1 cellular context compared by ENCODE assay signal in the genomic region with DNA sequence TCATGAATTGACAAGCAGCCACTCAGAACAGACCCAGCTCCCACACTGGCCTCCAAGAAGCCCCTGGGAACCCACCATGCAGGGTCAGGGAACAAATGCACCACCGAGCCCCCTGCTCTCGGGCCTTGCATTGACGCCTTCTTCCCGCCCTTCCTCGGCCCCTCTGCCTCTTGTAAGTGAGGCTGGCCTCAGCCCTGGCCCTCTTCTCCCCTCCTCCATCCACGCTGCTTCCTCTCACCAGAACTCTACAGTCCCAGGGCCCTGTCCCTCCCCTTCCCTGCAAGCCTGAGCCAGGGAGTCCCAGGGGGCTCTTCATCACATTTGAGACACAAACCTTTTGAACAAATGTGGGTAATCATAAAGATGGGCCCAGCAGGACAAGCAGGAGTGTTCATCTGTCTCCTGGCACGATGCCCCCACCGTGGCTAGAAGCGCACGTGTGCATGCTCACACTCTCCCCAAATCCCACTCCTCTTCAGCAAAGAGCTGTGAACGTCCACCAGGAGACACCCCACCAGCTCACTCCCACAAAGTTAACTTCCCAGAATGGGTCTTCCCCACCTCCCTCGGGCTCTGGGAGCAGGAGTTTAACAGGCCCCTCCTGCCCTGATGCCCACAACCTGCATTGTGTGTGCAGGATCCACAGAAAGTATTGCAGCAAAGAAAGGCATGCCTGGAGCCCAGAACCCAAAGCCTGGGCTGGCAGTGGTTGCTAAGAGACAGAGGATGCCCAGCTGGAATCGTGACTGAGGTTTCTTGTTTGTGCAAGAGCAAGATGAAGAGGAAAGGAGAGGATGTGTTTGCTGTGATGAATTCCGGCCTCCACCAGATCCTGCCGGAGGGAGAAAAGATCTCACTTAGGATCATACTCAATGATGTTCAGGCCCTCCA.
TF ChIP-seq lines count a peak whose summit lies in the region.

No MANE protein-coding gene starts in this region.

TF ChIP-seq in IMR-90, 13 proteins besides CTCF, POLR2A, EP300 and RAD21 (continued from another document):
- no peak for TF ChIP-seq BHLHE40 (IDR thresholded peaks at IDR 0.05; ENCODE audit: low read depth, low read length)
